31 cellular contexts compared by ENCODE assay signal in genomic region chr11:133844217-133844616, GRCh38. TPM values are rescaled to one million over a fixed set of nuclear protein-coding genes. Genes with fewer than 3 reads are reported as not detected.
"Had no signal": no experiment of that assay in that cellular context is flagged by ENCODE, and none has a peak within 500 bp of the region (broad histone marks: within the 10 kb centered on the region; RNA-seq: fewer than 3 reads in every experiment).

No MANE protein-coding gene starts in this region.

- H3K9me3 ChIP-seq: ascending aorta, colonic mucosa, gastrocnemius medialis, mucosa of descending colon, ovary, right lobe of liver, upper lobe of left lung had no signal

- H3K36me3 ChIP-seq: ascending aorta, cardiac muscle cell, colonic mucosa, gastrocnemius medialis, left ventricle myocardium inferior, ovary, right lobe of liver, upper lobe of left lung had no signal

- H3K4me3 ChIP-seq: ascending aorta, cardiac muscle cell, colonic mucosa, gastrocnemius medialis, left ventricle myocardium inferior, mucosa of descending colon, ovary, right lobe of liver, upper lobe of left lung had no signal

- ATAC-seq: gastrocnemius medialis; mucosa of descending colon; natural killer cell treated with Interleukin-12 subunit alpha and Interleukin-12 subunit beta and Interleukin-15 and Interleukin-18, amount 100 ng/mL, for 72 hours; right lobe of liver had no signal

- H3K27me3 ChIP-seq: ascending aorta, cardiac muscle cell, colonic mucosa, gastrocnemius medialis, ovary, right lobe of liver, upper lobe of left lung had no signal

- H3K4me1 ChIP-seq: ascending aorta, colonic mucosa, gastrocnemius medialis, left ventricle myocardium inferior, right lobe of liver, upper lobe of left lung had no signal

- DNase-seq: activated CD4-positive, alpha-beta memory T cell treated with anti-CD3 and anti-CD28 coated beads, Interleukin-2, amount 10 ng/mL, durations not matched to agents 7 days and 5 days; activated CD4-positive, alpha-beta T cell treated with anti-CD3 and anti-CD28 coated beads, Interleukin-2, amount 10 ng/mL, durations not matched to agents 24 days and 14 days; activated CD4-positive, CD25-positive, alpha-beta regulatory T cell treated with anti-CD3 and anti-CD28 coated beads, Interleukin-2, amount 50 U/mL, for 72 hours; activated CD8-positive, alpha-beta memory T cell treated with anti-CD3 and anti-CD28 coated beads, Interleukin-2, amount 50 U/mL, for 48 hours; activated gamma-delta T cell; activated naive CD4-positive, alpha-beta T cell treated with anti-CD3 and anti-CD28 coated beads, Interleukin-2, amount 10 ng/mL, durations not matched to agents 7 days and 5 days; activated naive CD8-positive, alpha-beta T cell treated with anti-CD3 and anti-CD28 coated beads, Interleukin-2, amount 10 ng/mL, durations not matched to agents 7 days and 5 days; activated T-cell treated with anti-CD3 and anti-CD28 coated beads, Interleukin-2, amount 50 U/mL, for 24 hours; cerebellar nuclear complex; colonic mucosa; effector memory CD4-positive, alpha-beta T cell; gastrocnemius medialis; glutamatergic neuron; left ventricle myocardium inferior; mucosa of descending colon; ovary; right lobe of liver; stimulated activated CD4-positive, alpha-beta T cell treated with anti-CD3 and anti-CD28 coated beads, Interleukin-2, amount 100 ng/mL, for 48 hours; upper lobe of left lung had no signal

- H3K27ac ChIP-seq: ascending aorta, cardiac muscle cell, colonic mucosa, gastrocnemius medialis, left ventricle myocardium inferior, ovary, right lobe of liver, upper lobe of left lung had no signal

RNA-seq across cellular contexts. Expression of gene SPATA19, which starts 1.1 kb away (rescaled TPM):
- total RNA-seq: activated CD4-positive, alpha-beta memory T cell treated with anti-CD3 and anti-CD28 coated beads, Interleukin-2, amount 10 ng/mL, durations not matched to agents 7 days and 5 days; activated CD4-positive, alpha-beta T cell treated with anti-CD3 and anti-CD28 coated beads, Interleukin-2, amount 10 ng/mL, durations not matched to agents 24 days and 14 days; activated naive CD8-positive, alpha-beta T cell treated with anti-CD3 and anti-CD28 coated beads, Interleukin-2, amount 10 ng/mL, durations not matched to agents 7 days and 5 days; ascending aorta; cardiac muscle cell; colonic mucosa; dermis microvascular lymphatic vessel endothelial cell; epithelial cell of proximal tubule; gastrocnemius medialis; left ventricle myocardium inferior; lung microvascular endothelial cell; mesenteric fat pad; mucosa of descending colon; myocyte; natural killer cell treated with Interleukin-12 subunit alpha and Interleukin-12 subunit beta and Interleukin-15 and Interleukin-18, amount 100 ng/mL, for 72 hours; ovary; progenitor cell of endocrine pancreas; renal cortical epithelial cell; right lobe of liver; skeletal muscle tissue; subcutaneous adipose tissue; upper lobe of left lung had no signal
